In genomic region chr10:110483633-110484032, GRCh38 we compare ENCODE assay signal across 1 cellular context.
TF ChIP-seq lines count a peak whose summit lies in the region.

No MANE protein-coding gene starts in this region.

TF ChIP-seq in K562, 482 proteins besides CTCF, POLR2A, EP300 and RAD21 (continued from another document and continues in another):
- no peak for TF ChIP-seq ZNF592 (IDR thresholded peaks at IDR 0.05)
- no peak for TF ChIP-seq ZZZ3 (IDR thresholded peaks at IDR 0.05)
- TF ChIP-seq ZFP36 (IDR thresholded peaks at IDR 0.05; ENCODE audit: low read depth, low read length, partially characterized antibody), result no peak
- no peak for TF ChIP-seq HINFP (tag; conservative IDR thresholded peaks at IDR 0.05; ENCODE audit: low read depth)
- no peak for TF ChIP-seq ZBED1 (IDR thresholded peaks at IDR 0.05)
- TF ChIP-seq SAP30 (IDR thresholded peaks at IDR 0.05; ENCODE audit: borderline replicate concordance, insufficient read depth, low read depth, low read length, poor library complexity, severe bottlenecking), result no peak
- TF ChIP-seq ZEB2 (IDR thresholded peaks at IDR 0.05), result peak; percentile 97
- no peak for TF ChIP-seq BRF1 (IDR thresholded peaks at IDR 0.05; ENCODE audit: borderline replicate concordance, extremely low read depth, insufficient read length)
- peak; percentile 92 for TF ChIP-seq CBFA2T2 (conservative IDR thresholded peaks at IDR 0.05)
- TF ChIP-seq SMARCE1 (IDR thresholded peaks at IDR 0.05), result peak; percentile 92
- peak; percentile 64; the same call in 1 of the 2 replicates for TF ChIP-seq ATF3 (IDR thresholded peaks at IDR 0.05)
- TF ChIP-seq ATF3 (CRISPR knock-in tag; conservative IDR thresholded peaks at IDR 0.05), result no peak
- TF ChIP-seq MAFG (tag; conservative IDR thresholded peaks at IDR 0.05), result peak; percentile 87
- peak; percentile 11 for TF ChIP-seq MEIS2 (IDR thresholded peaks at IDR 0.05; ENCODE audit: partially characterized antibody)
- peak; percentile 90 for TF ChIP-seq CTBP1 (IDR thresholded peaks at IDR 0.05; ENCODE audit: borderline replicate concordance)
- TF ChIP-seq TAF9B (IDR thresholded peaks at IDR 0.05; ENCODE audit: partially characterized antibody), result peak; percentile 57
- TF ChIP-seq PCBP2 (IDR thresholded peaks at IDR 0.05; ENCODE audit: low read depth, low read length, poor library complexity, severe bottlenecking), result no peak
- TF ChIP-seq TEAD4 (IDR thresholded peaks at IDR 0.05; ENCODE audit: low read length), result peak; percentile 90
- TF ChIP-seq TEAD4 (CRISPR knock-in tag; IDR thresholded peaks at IDR 0.05; ENCODE audit: borderline replicate concordance), result no peak
- no peak for TF ChIP-seq ZNF431 (CRISPR knock-in tag; IDR thresholded peaks at IDR 0.05)
- TF ChIP-seq ZNF639 (CRISPR knock-in tag; conservative IDR thresholded peaks at IDR 0.05 in 1 of 2, IDR thresholded peaks at IDR 0.05 in 1 of 2), result no peak; a peak in 2 of 4 replicates
- no peak for TF ChIP-seq CEBPZ (IDR thresholded peaks at IDR 0.05; ENCODE audit: borderline replicate concordance, low read depth, low read length)
- TF ChIP-seq NKRF (IDR thresholded peaks at IDR 0.05; ENCODE audit: borderline replicate concordance), result no peak
- TF ChIP-seq HDAC2 (IDR thresholded peaks at IDR 0.05), result peak; percentile 84
- no peak for TF ChIP-seq NR3C1 (CRISPR knock-in tag; IDR thresholded peaks at IDR 0.05)
- TF ChIP-seq FOXA1 (IDR thresholded peaks at IDR 0.05; ENCODE audit: borderline replicate concordance), result 0 out of 2 replicates have a peak, but pooled peaks have one; percentile 45
- TF ChIP-seq CC2D1A (IDR thresholded peaks at IDR 0.05), result peak; percentile 37; the same call in 1 of the 2 replicates
- TF ChIP-seq HES1 (IDR thresholded peaks at IDR 0.05; ENCODE audit: low read depth), result peak; percentile 95
- no peak for TF ChIP-seq YBX1 (IDR thresholded peaks at IDR 0.05)
- TF ChIP-seq ETS1 (conservative IDR thresholded peaks at IDR 0.05; ENCODE audit: control insufficient read depth, low read depth, low read length), result no peak
- TF ChIP-seq NR2C2 (CRISPR knock-in tag; IDR thresholded peaks at IDR 0.05), result no peak
- peak; percentile 15; the same call in 1 of the 2 replicates for TF ChIP-seq NR2C2 (tag; IDR thresholded peaks at IDR 0.05)
- TF ChIP-seq ZNF395 (CRISPR knock-in tag; IDR thresholded peaks at IDR 0.05), result 0 out of 2 replicates have a peak, but pooled peaks have one; percentile 39
- no peak for TF ChIP-seq MYNN (IDR thresholded peaks at IDR 0.05)
- no peak for TF ChIP-seq MYNN (CRISPR knock-in tag; IDR thresholded peaks at IDR 0.05)
- peak; percentile 66; the same call in 1 of the 2 replicates for TF ChIP-seq ZKSCAN8 (CRISPR knock-in tag; IDR thresholded peaks at IDR 0.05)
- no peak for TF ChIP-seq SMAD1 (IDR thresholded peaks at IDR 0.05; ENCODE audit: low read depth, low read length, partially characterized antibody)
- TF ChIP-seq ATF4 (CRISPR knock-in tag; IDR thresholded peaks at IDR 0.05), result no peak
- TF ChIP-seq FOXA3 (CRISPR knock-in tag; conservative IDR thresholded peaks at IDR 0.05 in 1 of 2, IDR thresholded peaks at IDR 0.05 in 1 of 2), result peak in 1 of 2 experiments; percentile 95; a peak in 2 of 4 replicates
- no peak for TF ChIP-seq ZNF217 (CRISPR knock-in tag; IDR thresholded peaks at IDR 0.05)
- TF ChIP-seq RAD51 (IDR thresholded peaks at IDR 0.05; ENCODE audit: borderline replicate concordance, low read depth), result no peak
- no peak for TF ChIP-seq SREBF1 (IDR thresholded peaks at IDR 0.05; ENCODE audit: borderline replicate concordance, low read depth, low read length)
- TF ChIP-seq FOXK2 (conservative IDR thresholded peaks at IDR 0.05 in 1 of 2, IDR thresholded peaks at IDR 0.05 in 1 of 2; ENCODE audit: low read depth in 2 of 2), result peak; percentile 65 to 66; a peak in 3 of 4 replicates
- TF ChIP-seq WHSC1 (IDR thresholded peaks at IDR 0.05; ENCODE audit: low read length), result no peak
- TF ChIP-seq BCL6 (CRISPR knock-in tag; IDR thresholded peaks at IDR 0.05), result no peak
- no peak for TF ChIP-seq PRPF4 (IDR thresholded peaks at IDR 0.05; ENCODE audit: insufficient read depth, low read depth, low read length, poor library complexity, severe bottlenecking)
- TF ChIP-seq FOXM1 (IDR thresholded peaks at IDR 0.05; ENCODE audit: low read depth), result peak; percentile 82
- TF ChIP-seq FOXM1 (CRISPR knock-in tag; IDR thresholded peaks at IDR 0.05; ENCODE audit: low read depth), result no peak
- TF ChIP-seq ZFX (CRISPR knock-in tag; IDR thresholded peaks at IDR 0.05), result no peak
